Comparison of ENCODE assay signal across 8 cellular contexts in the genomic region with DNA sequence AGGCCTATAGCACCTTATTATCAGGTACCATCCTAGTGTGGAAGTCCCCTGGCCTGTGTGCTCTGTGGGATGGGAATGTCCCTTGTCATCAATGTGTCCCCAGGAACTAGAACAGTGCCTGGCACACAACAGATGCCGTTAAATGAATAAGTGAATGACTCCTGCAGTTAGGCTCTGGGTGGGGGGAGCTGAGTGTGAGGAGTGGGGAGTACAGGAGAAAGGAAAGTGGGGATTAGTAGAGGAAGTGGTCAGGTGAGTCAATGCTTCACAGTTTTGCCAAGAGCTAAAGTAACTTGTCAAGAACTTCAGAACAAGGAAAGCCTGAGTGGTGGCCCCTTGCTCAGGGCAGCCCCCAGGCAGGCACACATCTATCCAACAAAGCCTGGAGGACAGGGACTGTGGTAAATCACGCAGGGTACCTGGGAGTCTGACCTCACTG. TPM values are rescaled to one million over a fixed set of nuclear protein-coding genes. Genes with fewer than 3 reads are reported as not detected.
DNase-seq lines count a peak whose midpoint lies in the region; ATAC-seq and TF ChIP-seq lines count a peak whose summit lies in the region.

No MANE protein-coding gene starts in this region.

- ATAC-seq in central memory CD8-positive, alpha-beta T cell (replicated peaks; ENCODE audit: extremely low read depth, poor library complexity, severe bottlenecking), result no peak
- peak; percentile 39 for ATAC-seq in stimulated activated effector memory CD8-positive, alpha-beta T cell treated with anti-CD3 and anti-CD28 coated beads, Interleukin-12 subunit alpha, Interleukin-12 subunit beta, amount 100 ng/mL, for 72 hours

- peak overlapping the region; percentile 22 to 100 (median 100); a peak in 21 of 22 replicates for H3K27ac ChIP-seq in BLaER1 treated with 17β-estradiol and CSF1 and Interleukin-3, amounts not matched to agents 10 nM and 100 nM
- peak overlapping the region; percentile 73 to 90 (median 86) for H3K27ac ChIP-seq in Peyer's patch

- H3K27me3 ChIP-seq in BLaER1 treated with 17β-estradiol and CSF1 and Interleukin-3, amounts not matched to agents 10 nM and 100 nM, result no peaks in the 10 kb centered on the region
- no peaks in the 10 kb centered on the region for H3K27me3 ChIP-seq in Peyer's patch

- peak overlapping the region; percentile 87 to 98 (median 94) for H3K4me2 ChIP-seq in BLaER1 treated with 17β-estradiol and CSF1 and Interleukin-3, amounts not matched to agents 10 nM and 100 nM

- peaks cover 90 to 100% (median 97%) of the 10 kb centered on the region in 10 experiments for H3K4me1 ChIP-seq in BLaER1 treated with 17β-estradiol and CSF1 and Interleukin-3, amounts not matched to agents 10 nM and 100 nM
- peaks cover 0 to 45% (median 39%) of the 10 kb centered on the region in 4 donors for H3K4me1 ChIP-seq in Peyer's patch

- H3K9ac ChIP-seq in BLaER1 treated with 17β-estradiol and CSF1 and Interleukin-3, amounts not matched to agents 10 nM and 100 nM, result peak overlapping the region; percentile 81 to 99 (median 96); a peak in 21 of 22 replicates

- peaks cover 0 to 41% (median 6%) of the 10 kb centered on the region in 11 experiments; a peak in 10 of 22 replicates for H3K36me3 ChIP-seq in BLaER1 treated with 17β-estradiol and CSF1 and Interleukin-3, amounts not matched to agents 10 nM and 100 nM
- H3K36me3 ChIP-seq in Peyer's patch, result no peaks in the 10 kb centered on the region

- H4K20me1 ChIP-seq in BLaER1 treated with 17β-estradiol and CSF1 and Interleukin-3, amounts not matched to agents 10 nM and 100 nM, result no peaks in the 10 kb centered on the region

- TF ChIP-seq POLR2A in Peyer's patch (IDR thresholded peaks at IDR 0.05) (no peak), erythroblast (IDR thresholded peaks at IDR 0.05; ENCODE audit: low read length) (no peak)

- H3K9me3 Mint-ChIP-seq in central memory CD8-positive, alpha-beta T cell, result no peaks in the 10 kb centered on the region
- no peaks in the 10 kb centered on the region for H3K9me3 Mint-ChIP-seq in stimulated activated effector memory CD8-positive, alpha-beta T cell treated with anti-CD3 and anti-CD28 coated beads, Interleukin-12 subunit alpha, Interleukin-12 subunit beta, amount 100 ng/mL, for 72 hours

- peak; percentile 47 for DNase-seq in HCEC 1CT
- DNase-seq in Peyer's patch, result peak in 1 of 3 donors; percentile 55
- no peak for DNase-seq in central memory CD8-positive, alpha-beta T cell (ENCODE audit: low spot score in 2 of 2)
- no peak for DNase-seq in stimulated activated effector memory CD8-positive, alpha-beta T cell treated with anti-CD3 and anti-CD28 coated beads, Interleukin-12 subunit alpha, Interleukin-12 subunit beta, amount 100 ng/mL, for 72 hours (ENCODE audit: low spot score in 2 of 2)
- DNase-seq in amniotic stem cell (lab: John Stamatoyannopoulos, UW), result no peak
- DNase-seq in foreskin melanocyte, result no peak
- no peak for DNase-seq in erythroblast (lab: John Stamatoyannopoulos, UW)

- H3K4me3 ChIP-seq in BLaER1 treated with 17β-estradiol and CSF1 and Interleukin-3, amounts not matched to agents 10 nM and 100 nM, result peak overlapping the region in 1 of 10 experiments; percentile 66; a peak in 1 of 20 replicates
- H3K4me3 ChIP-seq in Peyer's patch, result no peak overlapping the region

- TF ChIP-seq CTCF in Peyer's patch (IDR thresholded peaks at IDR 0.05), result no peak

- H3K27ac Mint-ChIP-seq in central memory CD8-positive, alpha-beta T cell (ENCODE audit: low read depth), result peak overlapping the region; percentile 100
- peak overlapping the region; percentile 99 for H3K27ac Mint-ChIP-seq in stimulated activated effector memory CD8-positive, alpha-beta T cell treated with anti-CD3 and anti-CD28 coated beads, Interleukin-12 subunit alpha, Interleukin-12 subunit beta, amount 100 ng/mL, for 72 hours

- peaks cover 9% of the 10 kb centered on the region for H3K27me3 Mint-ChIP-seq in central memory CD8-positive, alpha-beta T cell

- H3K4me3 Mint-ChIP-seq in central memory CD8-positive, alpha-beta T cell, result peak overlapping the region; percentile 84
- H3K4me3 Mint-ChIP-seq in stimulated activated effector memory CD8-positive, alpha-beta T cell treated with anti-CD3 and anti-CD28 coated beads, Interleukin-12 subunit alpha, Interleukin-12 subunit beta, amount 100 ng/mL, for 72 hours, result peak overlapping the region; percentile 78

- H3K36me3 Mint-ChIP-seq in central memory CD8-positive, alpha-beta T cell (ENCODE audit: insufficient read depth), result peaks cover 68% of the 10 kb centered on the region
- peaks cover 90% of the 10 kb centered on the region for H3K36me3 Mint-ChIP-seq in stimulated activated effector memory CD8-positive, alpha-beta T cell treated with anti-CD3 and anti-CD28 coated beads, Interleukin-12 subunit alpha, Interleukin-12 subunit beta, amount 100 ng/mL, for 72 hours

- H3K4me1 Mint-ChIP-seq in central memory CD8-positive, alpha-beta T cell, result peaks cover 96% of the 10 kb centered on the region
- H3K4me1 Mint-ChIP-seq in stimulated activated effector memory CD8-positive, alpha-beta T cell treated with anti-CD3 and anti-CD28 coated beads, Interleukin-12 subunit alpha, Interleukin-12 subunit beta, amount 100 ng/mL, for 72 hours, result peaks cover 100% of the 10 kb centered on the region

- H3K9me3 ChIP-seq in BLaER1 treated with 17β-estradiol and CSF1 and Interleukin-3, amounts not matched to agents 10 nM and 100 nM (replicated peaks in 1 of 11), result no peaks in the 10 kb centered on the region
- H3K9me3 ChIP-seq in Peyer's patch, result no peaks in the 10 kb centered on the region

RNA-seq across cellular contexts. Expression of gene DAD1, which starts 33.4 kb away (rescaled TPM):
- 100 to 1,000 TPM in 2 of 4 donors, 10 to 100 TPM in 2; 52.0 to 173 (median 123) TPM for total RNA-seq in Peyer's patch

RNA-seq across cellular contexts. Expression of gene ABHD4, which starts 42.5 kb away (rescaled TPM):
- total RNA-seq in Peyer's patch, result 10 to 100 TPM; 28.1 to 51.4 (median 42.8) TPM
